ENCODE assay signal across 1 cellular context in the genomic region with DNA sequence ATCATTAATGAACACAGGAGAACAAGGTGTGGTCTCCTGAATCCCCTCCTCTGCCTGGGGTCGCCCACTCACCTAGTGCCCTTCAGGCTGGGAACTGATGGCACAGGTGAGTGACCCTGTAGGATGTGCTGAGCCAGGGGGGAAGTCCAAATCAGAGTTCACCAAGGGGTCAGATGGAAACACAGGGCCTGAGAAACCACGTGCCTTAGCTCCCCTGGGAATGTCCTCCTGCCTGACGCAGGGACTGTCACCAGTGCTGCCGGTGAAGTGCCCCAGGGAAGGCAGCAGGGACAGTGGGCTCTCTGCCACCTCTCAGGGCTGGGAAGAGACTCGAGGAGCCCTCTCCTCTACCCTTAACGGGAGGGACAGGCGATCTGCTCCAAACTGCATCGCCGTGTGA.
TF ChIP-seq lines count a peak whose summit lies in the region.

No MANE protein-coding gene starts in this region.

TF ChIP-seq in GM12878, 131 proteins besides CTCF, POLR2A, EP300 and RAD21:
- TF ChIP-seq MEF2B (IDR thresholded peaks at IDR 0.05; ENCODE audit: partially characterized antibody, poor library complexity, severe bottlenecking) = peak; percentile 35
- TF ChIP-seq, protein P1, sequence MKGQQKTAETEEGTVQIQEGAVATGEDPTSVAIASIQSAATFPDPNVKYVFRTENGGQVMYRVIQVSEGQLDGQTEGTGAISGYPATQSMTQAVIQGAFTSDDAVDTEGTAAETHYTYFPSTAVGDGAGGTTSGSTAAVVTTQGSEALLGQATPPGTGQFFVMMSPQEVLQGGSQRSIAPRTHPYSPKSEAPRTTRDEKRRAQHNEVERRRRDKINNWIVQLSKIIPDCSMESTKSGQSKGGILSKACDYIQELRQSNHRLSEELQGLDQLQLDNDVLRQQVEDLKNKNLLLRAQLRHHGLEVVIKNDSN (IDR thresholded peaks at IDR 0.05; ENCODE audit: borderline replicate concordance, extremely low read length, insufficient read depth, low read depth, low read length) = no peak
